Comparison of ENCODE assay signal across 1 cellular context in the genomic region with DNA sequence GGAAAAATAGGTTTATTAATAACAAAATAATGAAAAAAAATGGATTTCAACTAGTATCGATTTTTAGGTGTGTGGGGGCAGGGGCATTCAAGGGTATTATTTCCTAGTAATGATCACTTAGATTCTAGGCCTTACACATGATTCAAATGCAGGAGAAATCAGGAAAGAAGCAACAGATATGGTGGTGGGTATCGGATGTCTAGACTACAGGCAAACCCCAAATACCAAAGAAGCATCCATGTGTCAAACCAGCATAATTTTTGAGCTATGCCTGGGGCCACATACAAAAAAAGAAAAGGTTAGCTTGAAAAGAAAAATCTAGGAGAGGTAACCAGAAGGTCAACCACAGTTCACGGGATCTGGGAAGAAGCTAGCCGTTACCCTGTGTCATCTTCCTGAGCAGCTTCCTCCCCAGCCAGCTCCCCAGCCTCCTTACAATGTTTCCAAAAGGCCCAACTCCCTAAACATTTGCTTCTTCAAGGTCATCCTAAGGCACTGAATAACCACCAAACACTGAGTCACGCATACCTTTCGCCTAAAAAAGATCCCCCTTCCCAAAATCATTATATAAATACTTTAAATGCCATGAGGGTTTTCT.
TF ChIP-seq lines count a peak whose summit lies in the region.

No MANE protein-coding gene starts in this region.

TF ChIP-seq in HEK293, 187 proteins besides CTCF, POLR2A, EP300 and RAD21 (continued from another document):
- TF ChIP-seq, protein P1, sequence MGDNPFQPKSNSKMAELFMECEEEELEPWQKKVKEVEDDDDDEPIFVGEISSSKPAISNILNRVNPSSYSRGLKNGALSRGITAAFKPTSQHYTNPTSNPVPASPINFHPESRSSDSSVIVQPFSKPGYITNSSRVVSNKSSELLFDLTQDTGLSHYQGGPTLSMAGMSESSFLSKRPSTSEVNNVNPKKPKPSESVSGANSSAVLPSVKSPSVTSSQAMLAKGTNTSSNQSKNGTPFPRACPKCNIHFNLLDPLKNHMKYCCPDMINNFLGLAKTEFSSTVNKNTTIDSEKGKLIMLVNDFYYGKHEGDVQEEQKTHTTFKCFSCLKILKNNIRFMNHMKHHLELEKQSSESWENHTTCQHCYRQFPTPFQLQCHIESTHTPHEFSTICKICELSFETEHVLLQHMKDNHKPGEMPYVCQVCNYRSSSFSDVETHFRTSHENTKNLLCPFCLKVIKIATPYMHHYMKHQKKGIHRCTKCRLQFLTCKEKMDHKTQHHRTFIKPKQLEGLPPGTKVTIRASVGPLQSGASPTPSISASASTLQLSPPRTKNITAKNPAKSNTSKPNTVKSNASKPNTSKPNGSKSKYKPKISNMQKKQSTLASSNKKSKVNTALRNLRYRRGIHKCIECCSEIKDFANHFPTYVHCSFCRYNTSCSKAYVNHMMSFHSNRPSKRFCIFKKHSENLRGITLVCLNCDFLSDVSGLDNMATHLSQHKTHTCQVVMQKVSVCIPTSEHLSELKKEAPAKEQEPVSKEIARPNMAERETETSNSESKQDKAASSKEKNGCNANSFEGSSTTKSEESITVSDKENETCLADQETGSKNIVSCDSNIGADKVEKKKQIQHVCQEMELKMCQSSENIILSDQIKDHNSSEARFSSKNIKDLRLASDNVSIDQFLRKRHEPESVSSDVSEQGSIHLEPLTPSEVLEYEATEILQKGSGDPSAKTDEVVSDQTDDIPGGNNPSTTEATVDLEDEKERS (tag by site-specific recombination; IDR thresholded peaks at IDR 0.05), result no peak
- peak; percentile 10; the same call in 1 of the 2 replicates for TF ChIP-seq IKZF3 (tag by site-specific recombination; IDR thresholded peaks at IDR 0.05)
- TF ChIP-seq ZNF391 (tag by site-specific recombination; IDR thresholded peaks at IDR 0.05; ENCODE audit: borderline replicate concordance, low read depth), result no peak
- no peak for TF ChIP-seq ZNF560 (tag by site-specific recombination; IDR thresholded peaks at IDR 0.05; ENCODE audit: borderline replicate concordance)
- TF ChIP-seq, protein P2, sequence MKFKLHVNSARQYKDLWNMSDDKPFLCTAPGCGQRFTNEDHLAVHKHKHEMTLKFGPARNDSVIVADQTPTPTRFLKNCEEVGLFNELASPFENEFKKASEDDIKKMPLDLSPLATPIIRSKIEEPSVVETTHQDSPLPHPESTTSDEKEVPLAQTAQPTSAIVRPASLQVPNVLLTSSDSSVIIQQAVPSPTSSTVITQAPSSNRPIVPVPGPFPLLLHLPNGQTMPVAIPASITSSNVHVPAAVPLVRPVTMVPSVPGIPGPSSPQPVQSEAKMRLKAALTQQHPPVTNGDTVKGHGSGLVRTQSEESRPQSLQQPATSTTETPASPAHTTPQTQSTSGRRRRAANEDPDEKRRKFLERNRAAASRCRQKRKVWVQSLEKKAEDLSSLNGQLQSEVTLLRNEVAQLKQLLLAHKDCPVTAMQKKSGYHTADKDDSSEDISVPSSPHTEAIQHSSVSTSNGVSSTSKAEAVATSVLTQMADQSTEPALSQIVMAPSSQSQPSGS (tag by site-specific recombination; IDR thresholded peaks at IDR 0.05; ENCODE audit: low read depth), result no peak
- peak; percentile 61 for TF ChIP-seq SCRT1 (tag by site-specific recombination; IDR thresholded peaks at IDR 0.05; ENCODE audit: borderline replicate concordance)
- no peak for TF ChIP-seq MYNN (tag by site-specific recombination; IDR thresholded peaks at IDR 0.05; ENCODE audit: borderline replicate concordance)
- TF ChIP-seq WT1 (tag by site-specific recombination; IDR thresholded peaks at IDR 0.05), result peak; percentile 75; the same call in 1 of the 2 replicates
- peak; percentile 91 for TF ChIP-seq SCRT2 (tag by site-specific recombination; IDR thresholded peaks at IDR 0.05)
- TF ChIP-seq HOXA7 (CRISPR knock-in tag; IDR thresholded peaks at IDR 0.05; ENCODE audit: borderline replicate concordance), result no peak
- TF ChIP-seq ZNF155 (tag by site-specific recombination; IDR thresholded peaks at IDR 0.05), result no peak
- TF ChIP-seq, protein P3, sequence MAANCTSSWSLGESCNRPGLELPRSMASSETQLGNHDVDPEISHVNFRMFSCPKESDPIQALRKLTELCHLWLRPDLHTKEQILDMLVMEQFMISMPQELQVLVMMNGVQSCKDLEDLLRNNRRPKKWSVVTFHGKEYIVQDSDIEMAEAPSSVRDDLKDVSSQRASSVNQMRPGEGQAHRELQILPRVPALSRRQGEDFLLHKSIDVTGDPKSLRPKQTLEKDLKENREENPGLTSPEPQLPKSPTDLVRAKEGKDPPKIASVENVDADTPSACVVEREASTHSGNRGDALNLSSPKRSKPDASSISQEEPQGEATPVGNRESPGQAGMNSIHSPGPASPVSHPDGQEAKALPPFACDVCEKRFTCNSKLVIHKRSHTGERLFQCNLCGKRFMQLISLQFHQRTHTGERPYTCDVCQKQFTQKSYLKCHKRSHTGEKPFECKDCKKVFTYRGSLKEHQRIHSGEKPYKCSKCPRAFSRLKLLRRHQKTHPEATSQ (tag by site-specific recombination; IDR thresholded peaks at IDR 0.05), result no peak
- no peak for TF ChIP-seq GLIS1 (tag by site-specific recombination; IDR thresholded peaks at IDR 0.05)
- TF ChIP-seq ZNF600 (tag by site-specific recombination; IDR thresholded peaks at IDR 0.05), result peak; percentile 33
- no peak for TF ChIP-seq ZXDB (tag by site-specific recombination; IDR thresholded peaks at IDR 0.05)
- no peak for TF ChIP-seq GFI1B (tag by site-specific recombination; IDR thresholded peaks at IDR 0.05)
- no peak for TF ChIP-seq ZNF610 (tag by site-specific recombination; IDR thresholded peaks at IDR 0.05; ENCODE audit: borderline replicate concordance)
- no peak for TF ChIP-seq ZNF23 (tag by site-specific recombination; IDR thresholded peaks at IDR 0.05; ENCODE audit: borderline replicate concordance)
- no peak for TF ChIP-seq OSR2 (tag by site-specific recombination; IDR thresholded peaks at IDR 0.05)
- TF ChIP-seq ZNF660 (tag by site-specific recombination; IDR thresholded peaks at IDR 0.05), result no peak
- TF ChIP-seq ZNF521 (tag by site-specific recombination; IDR thresholded peaks at IDR 0.05), result no peak
- no peak for TF ChIP-seq ZNF133 (tag by site-specific recombination; IDR thresholded peaks at IDR 0.05)
- TF ChIP-seq KLF9 (tag by site-specific recombination; IDR thresholded peaks at IDR 0.05; ENCODE audit: low read depth), result no peak
- TF ChIP-seq YY1 (tag by site-specific recombination; IDR thresholded peaks at IDR 0.05), result no peak
TF ChIP-seq in HEK293: peak in this region for 5.
